8 cellular contexts compared by ENCODE assay signal in the genomic region with DNA sequence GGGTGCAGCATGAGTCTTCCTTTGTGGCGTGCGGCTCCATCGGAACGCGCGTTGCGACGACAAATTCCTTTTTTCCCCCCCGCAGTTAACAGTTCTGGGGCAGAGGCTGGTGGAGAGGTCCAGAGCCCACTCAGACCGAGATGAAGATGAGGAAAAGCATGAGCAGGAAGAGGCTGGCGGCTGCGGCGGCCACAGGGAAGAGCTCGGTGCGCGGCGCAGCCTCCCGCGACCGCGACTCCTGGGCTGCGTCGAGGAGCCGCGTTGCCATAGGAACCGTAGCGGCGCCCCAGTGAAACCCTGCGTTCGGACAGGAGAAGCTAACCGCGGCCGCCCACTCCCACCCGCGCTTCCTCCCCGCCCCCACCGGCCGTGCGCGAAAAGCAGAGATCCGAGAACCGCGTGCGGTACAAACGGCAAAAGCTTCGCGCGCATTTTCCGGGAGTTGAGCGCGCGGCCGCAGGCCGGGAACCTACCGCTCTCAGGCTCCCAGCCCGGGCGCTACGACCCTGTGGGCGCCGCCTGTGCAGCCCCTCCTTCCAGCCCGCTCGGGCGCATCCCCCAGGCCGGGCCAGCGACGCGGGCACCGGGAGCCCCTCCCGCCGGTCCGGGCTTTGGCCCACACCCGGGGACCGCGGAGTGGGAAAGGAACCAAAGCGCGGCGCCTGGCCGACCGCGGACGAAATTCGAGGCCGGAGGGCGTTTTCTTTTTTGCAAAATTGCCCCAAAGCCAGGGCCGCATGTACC.
DNase-seq lines count a peak whose midpoint lies in the region; ATAC-seq lines count a peak whose summit lies in the region.

No MANE protein-coding gene starts in this region.

- intact Hi-C loops in left cardiac atrium (cut with DNase I) (no loop called here), sciatic nerve (cut with DNase I) (no loop called here)

- ATAC-seq in left cardiac atrium: peak; percentile 31 to 41
- peak; percentile 22 for ATAC-seq in sciatic nerve
- no peak for ATAC-seq in GM18867 (IDR thresholded peaks at IDR 0.05; ENCODE audit: unreplicated experiment)

- DNase-seq in DMS79 treated with DMSO at 0.1 percent for 48 hours (lab: John Stamatoyannopoulos, UW) (peak; percentile 5), DMS79 (lab: John Stamatoyannopoulos, UW) (no peak), activated T-cell treated with anti-CD3 and anti-CD28 coated beads for 48 hours (ENCODE audit: low read depth) (peak; percentile 29), left cardiac atrium (peak; percentile 27), sciatic nerve (ENCODE audit: low spot score) (peak; percentile 60), UCSD-AML1 (lab: John Stamatoyannopoulos, UW; ENCODE audit: unreplicated experiment) (no peak), inferior parietal cortex (ENCODE audit: extremely low spot score) (no peak)

Comparison
In these comparisons a context has a peak if more than half of its experiments do, and no peak if none do; other contexts are left out.
1. DNase-seq: peak in DMS79 treated with DMSO at 0.1 percent for 48 hours (single experiment), activated T-cell treated with anti-CD3 and anti-CD28 coated beads for 48 hours (single experiment), left cardiac atrium (single experiment) and sciatic nerve (single experiment); none in DMS79 (single experiment), UCSD-AML1 (single experiment) and inferior parietal cortex (single experiment).